8 cellular contexts compared by ENCODE assay signal in genomic region chr6:131519670-131520436, GRCh38. TPM values are rescaled to one million over a fixed set of nuclear protein-coding genes. Genes with fewer than 3 reads are reported as not detected.
DNase-seq lines count a peak whose midpoint lies in the region; ATAC-seq and TF ChIP-seq lines count a peak whose summit lies in the region.

No MANE protein-coding gene starts in this region.

- no peak overlapping the region for H3K4me3 Mint-ChIP-seq in CD8-positive, alpha-beta T cell

- no peak overlapping the region for H3K27ac ChIP-seq in CD8-positive, alpha-beta T cell (ENCODE audit: low read depth, low read length)

- peaks cover 13% of the 10 kb centered on the region for H3K4me1 ChIP-seq in CD8-positive, alpha-beta T cell (ENCODE audit: insufficient read depth, low read length)

- intact Hi-C loops in CD8-positive, alpha-beta T cell (cut with DNase I, micrococcal nuclease), result loop anchor here (1.0 to 5.0 kb wide), 3 partner anchors 13 to 323 kb away; no protein-coding TSS in a partner anchor

- H3K27me3 Mint-ChIP-seq in CD8-positive, alpha-beta T cell (ENCODE audit: low read depth), result no peaks in the 10 kb centered on the region

- DNase-seq in CD8-positive, alpha-beta T cell, result peak in 5 of 7 experiments; percentile 22 to 70 (median 44)
- DNase-seq in NCI-H345 treated with DMSO at 0.1 percent for 48 hours (lab: John Stamatoyannopoulos, UW; ENCODE audit: unreplicated experiment), result peak; percentile 14
- DNase-seq in activated T-cell treated with anti-CD3 and anti-CD28 coated beads for 1 hour (ENCODE audit: low read depth), result peak; percentile 12
- DNase-seq in globus pallidus (ENCODE audit: low spot score), result peak; percentile 15
- DNase-seq in stimulated activated CD4-positive, alpha-beta T cell treated with anti-CD3 and anti-CD28 coated beads, Interleukin-15, amount 100 ng/mL, for 24 hours, result peak; percentile 55
- no peak for DNase-seq in epidermal melanocyte (ENCODE audit: insufficient read length, low spot score)

- no peaks in the 10 kb centered on the region for H3K36me3 ChIP-seq in CD8-positive, alpha-beta T cell (ENCODE audit: insufficient read depth, low read length)

- no peak overlapping the region for H3K27ac Mint-ChIP-seq in CD8-positive, alpha-beta T cell

- H3K27me3 ChIP-seq in CD8-positive, alpha-beta T cell (ENCODE audit: insufficient read depth, low read length), result no peaks in the 10 kb centered on the region

- no peak overlapping the region for H3K4me3 ChIP-seq in CD8-positive, alpha-beta T cell (ENCODE audit: low read depth, low read length)

- CTCF ChIA-PET in CD8-positive, alpha-beta T cell (lab: Charles Lee), result interaction anchor here (0.6 to 4.2 kb wide), 23 partner anchors 9 to 337 kb away, joined by 3 to 55 read pairs (median 3); partner anchors contain the start of gene MED23

- H3K9me3 ChIP-seq in CD8-positive, alpha-beta T cell (ENCODE audit: low read length), result no peaks in the 10 kb centered on the region

- ATAC-seq in CD8-positive, alpha-beta T cell, result peak; percentile 97
- ATAC-seq in GM18867 (IDR thresholded peaks at IDR 0.05; ENCODE audit: unreplicated experiment), result peak; percentile 99
- peak; percentile 98 for ATAC-seq in HG02981 (IDR thresholded peaks at IDR 0.05; ENCODE audit: unreplicated experiment)

- H3K4me1 Mint-ChIP-seq in CD8-positive, alpha-beta T cell (ENCODE audit: low read depth), result peaks cover 17% of the 10 kb centered on the region

- POLR2A ChIA-PET in CD8-positive, alpha-beta T cell (lab: Charles Lee), result interaction anchor here (1.5 to 1.8 kb wide), 3 partner anchors 12 to 320 kb away, joined by 4 to 6 read pairs (median 4); no protein-coding TSS in a partner anchor

- peaks cover 6% of the 10 kb centered on the region for H3K9me3 Mint-ChIP-seq in CD8-positive, alpha-beta T cell

- TF ChIP-seq CTCF in CD8-positive, alpha-beta T cell (IDR thresholded peaks at IDR 0.05), result peak; percentile 71

- no peaks in the 10 kb centered on the region for H3K36me3 Mint-ChIP-seq in CD8-positive, alpha-beta T cell

RNA-seq across cellular contexts. Expression of gene ARG1, which starts 53.2 kb away (rescaled TPM):
- total RNA-seq in CD8-positive, alpha-beta T cell, result not detected
